In genomic region chr5:39058178-39058577, GRCh38 we compare ENCODE assay signal across 9 cellular contexts. TPM values are rescaled to one million over a fixed set of nuclear protein-coding genes. Genes with fewer than 3 reads are reported as not detected.
DNase-seq lines count a peak whose midpoint lies in the region; ATAC-seq and TF ChIP-seq lines count a peak whose summit lies in the region.
"Had no signal": no experiment of that assay in that cellular context is flagged by ENCODE, and none has a peak within 500 bp of the region (broad histone marks: within the 10 kb centered on the region; RNA-seq: fewer than 3 reads in every experiment).

No MANE protein-coding gene starts in this region.

- peaks cover 81% of the 10 kb centered on the region for H3K79me2 ChIP-seq in smooth muscle cell (ENCODE audit: low read depth)

- DNase-seq in activated CD4-positive, alpha-beta T cell treated with anti-CD3 and anti-CD28 coated beads for 36 hours, result no peak
- no peak for DNase-seq in activated CD4-positive, alpha-beta T cell treated with anti-CD3 and anti-CD28 coated beads, Interleukin-2, amount 50 U/mL, for 4 hours
- DNase-seq in ascending aorta (ENCODE audit: low spot score in 2 of 2) (no peak), smooth muscle cell (lab: John Stamatoyannopoulos, UW; ENCODE audit: unreplicated experiment) (no peak), hepatic stellate cell (ENCODE audit: low spot score) (no peak), DMS 273 (lab: John Stamatoyannopoulos, UW; ENCODE audit: unreplicated experiment) (no peak), brain microvascular endothelial cell (no peak)
- DNase-seq: islet precursor cell had no signal

- H3K4me3 ChIP-seq in ascending aorta, result peak overlapping the region; percentile 5 to 6
- H3K4me3 ChIP-seq in smooth muscle cell, result peak overlapping the region; percentile 25
- no peak overlapping the region for H3K4me3 ChIP-seq in brain microvascular endothelial cell (ENCODE audit: low read depth, low read length)

- H3K27me3 ChIP-seq in ascending aorta (no peaks in the 10 kb centered on the region), smooth muscle cell (ENCODE audit: low read depth) (no peaks in the 10 kb centered on the region), brain microvascular endothelial cell (replicated peaks) (no peaks in the 10 kb centered on the region)

- H3K4me1 Mint-ChIP-seq in activated CD4-positive, alpha-beta T cell treated with anti-CD3 and anti-CD28 coated beads for 36 hours, result peaks cover 69% of the 10 kb centered on the region

- H3K27me3 Mint-ChIP-seq in activated CD4-positive, alpha-beta T cell treated with anti-CD3 and anti-CD28 coated beads for 36 hours, result no peaks in the 10 kb centered on the region

- peak; percentile 45 for ATAC-seq in activated CD4-positive, alpha-beta T cell treated with anti-CD3 and anti-CD28 coated beads for 36 hours
- peak; percentile 83 for ATAC-seq in HG02870 (IDR thresholded peaks at IDR 0.05; ENCODE audit: unreplicated experiment)

- intact Hi-C loops in activated CD4-positive, alpha-beta T cell treated with anti-CD3 and anti-CD28 coated beads for 36 hours (cut with DNase I, micrococcal nuclease), result no loop called here
- intact Hi-C loops in ascending aorta (cut with DNase I), result no loop called here

- H3K4me3 Mint-ChIP-seq in activated CD4-positive, alpha-beta T cell treated with anti-CD3 and anti-CD28 coated beads for 36 hours, result peak overlapping the region; percentile 24

- H4K20me1 ChIP-seq in smooth muscle cell (ENCODE audit: low read depth), result peaks cover 84% of the 10 kb centered on the region

- in situ Hi-C loops in brain microvascular endothelial cell (cut with HindIII; ENCODE audit: low pct_ligation_motif_present, low sequenced_read_pairs), result no loop called here

- no peak overlapping the region for H3K27ac Mint-ChIP-seq in activated CD4-positive, alpha-beta T cell treated with anti-CD3 and anti-CD28 coated beads for 36 hours

- H3K9me3 Mint-ChIP-seq in activated CD4-positive, alpha-beta T cell treated with anti-CD3 and anti-CD28 coated beads for 36 hours (ENCODE audit: low read depth), result no peaks in the 10 kb centered on the region

- POLR2A ChIA-PET in activated CD4-positive, alpha-beta T cell treated with anti-CD3 and anti-CD28 coated beads for 36 hours (lab: Charles Lee), result no interaction called here

- H3K9ac ChIP-seq in smooth muscle cell (ENCODE audit: low read depth), result no peak overlapping the region

- 96% methylated on average over 2 of the region's 2 CpGs for WGBS in smooth muscle cell (ENCODE audit: low lambda C conversion rate)

- no peaks in the 10 kb centered on the region for H3K9me3 ChIP-seq in ascending aorta
- no peaks in the 10 kb centered on the region for H3K9me3 ChIP-seq in smooth muscle cell (replicated peaks; ENCODE audit: low read depth)

- no peak overlapping the region for H2AFZ ChIP-seq in smooth muscle cell (ENCODE audit: low read depth)

- CTCF ChIA-PET in activated CD4-positive, alpha-beta T cell treated with anti-CD3 and anti-CD28 coated beads for 36 hours (lab: Charles Lee), result no interaction called here

- H3K27ac ChIP-seq in ascending aorta (no peak overlapping the region), smooth muscle cell (ENCODE audit: low read depth) (no peak overlapping the region), brain microvascular endothelial cell (no peak overlapping the region)

- H3K4me1 ChIP-seq in ascending aorta, result peaks cover 0 to 5% of the 10 kb centered on the region in 2 donors
- no peaks in the 10 kb centered on the region for H3K4me1 ChIP-seq in smooth muscle cell (ENCODE audit: low read depth)

- peaks cover 9% of the 10 kb centered on the region for H3K36me3 Mint-ChIP-seq in activated CD4-positive, alpha-beta T cell treated with anti-CD3 and anti-CD28 coated beads for 36 hours (ENCODE audit: low read depth)

- no peaks in the 10 kb centered on the region for H3K36me3 ChIP-seq in ascending aorta
- H3K36me3 ChIP-seq in smooth muscle cell (ENCODE audit: low read depth), result no peaks in the 10 kb centered on the region
- H3K36me3 ChIP-seq in brain microvascular endothelial cell (replicated peaks), result no peaks in the 10 kb centered on the region

- H3F3A ChIP-seq in smooth muscle cell (ENCODE audit: low read depth), result no peaks in the 10 kb centered on the region

- H3K4me2 ChIP-seq in smooth muscle cell, result peak overlapping the region; percentile 18

- TF ChIP-seq CTCF in ascending aorta (IDR thresholded peaks at IDR 0.05), result no peak
- no peak for TF ChIP-seq CTCF in smooth muscle cell (IDR thresholded peaks at IDR 0.05; ENCODE audit: borderline replicate concordance, insufficient read depth, poor library complexity, severe bottlenecking)
- no peak for TF ChIP-seq CTCF in brain microvascular endothelial cell (IDR thresholded peaks at IDR 0.05; ENCODE audit: low read depth, low read length, missing control alignments)

RNA-seq across cellular contexts. Expression of gene RICTOR, which starts 16.0 kb away (rescaled TPM):
- total RNA-seq in activated CD4-positive, alpha-beta T cell treated with anti-CD3 and anti-CD28 coated beads for 36 hours, result 10 to 100 TPM; 23.2 to 28.5 TPM
- total RNA-seq in ascending aorta, result 12.1 TPM
- total RNA-seq in smooth muscle cell, result 30.2 and 33.4 TPM in 2 replicates
- polyA plus RNA-seq in smooth muscle cell, result 3.6 and 6.6 TPM in 2 replicates
